ENCODE assay signal across 8 cellular contexts in genomic region chr19:55452381-55453325, GRCh38. TPM values are rescaled to one million over a fixed set of nuclear protein-coding genes. Genes with fewer than 3 reads are reported as not detected.
DNase-seq lines count a peak whose midpoint lies in the region; ATAC-seq and TF ChIP-seq lines count a peak whose summit lies in the region.

No MANE protein-coding gene starts in this region.

- TF ChIP-seq CTCF in gastroesophageal sphincter (IDR thresholded peaks at IDR 0.05) = no peak

- H3K4me1 ChIP-seq in gastroesophageal sphincter (peaks cover 0 to 25% (median 14%) of the 10 kb centered on the region in 3 donors), neuronal stem cell (ENCODE audit: control insufficient read depth in 2 of 2, insufficient read depth in 1 of 2, low read depth in 1 of 2, low read length in 2 of 2) (peaks cover 8 to 18% of the 10 kb centered on the region in 2 donors)

- peak; percentile 75 for DNase-seq in activated effector memory CD4-positive, alpha-beta T cell treated with anti-CD3 and anti-CD28 coated beads, Interleukin-2, amount 50 U/mL, for 16 hours
- DNase-seq in activated effector memory CD4-positive, alpha-beta T cell treated with Interleukin-2 at 50 U/mL for 16 hours = no peak
- DNase-seq in NCI-H524 treated with DMSO at 0.1 percent for 48 hours (lab: John Stamatoyannopoulos, UW) = peak; percentile 87
- DNase-seq in activated naive CD4-positive, alpha-beta T cell treated with anti-CD3 and anti-CD28 coated beads for 36 hours = peak; percentile 23
- DNase-seq in neuronal stem cell (ENCODE audit: low spot score) = peak; percentile 92
- no peak for DNase-seq in GF-D8 (lab: John Stamatoyannopoulos, UW)
- no peak for DNase-seq in KG1 (lab: John Stamatoyannopoulos, UW)

- no peak for TF ChIP-seq EP300 in gastroesophageal sphincter (IDR thresholded peaks at IDR 0.05)

- TF ChIP-seq POLR2A in gastroesophageal sphincter (IDR thresholded peaks at IDR 0.05) = no peak

- H3K4me1 Mint-ChIP-seq in activated naive CD4-positive, alpha-beta T cell treated with anti-CD3 and anti-CD28 coated beads for 36 hours (ENCODE audit: low read depth) = peaks cover 12% of the 10 kb centered on the region

- H3K27ac Mint-ChIP-seq in activated naive CD4-positive, alpha-beta T cell treated with anti-CD3 and anti-CD28 coated beads for 36 hours = no peak overlapping the region

- H2BK12ac ChIP-seq in neuronal stem cell (ENCODE audit: low read length) = no peak overlapping the region

- H3K18ac ChIP-seq in neuronal stem cell (ENCODE audit: low read length) = peak overlapping the region; percentile 85

- CTCF ChIA-PET in activated naive CD4-positive, alpha-beta T cell treated with anti-CD3 and anti-CD28 coated beads for 36 hours (lab: Charles Lee) = interaction anchor here (1.1 to 2.2 kb wide), 5 partner anchors 15 to 312 kb away, joined by 3 to 7 read pairs (median 4); partner anchors contain the start of gene HSPBP1

- peak overlapping the region; percentile 67 for H2BK15ac ChIP-seq in neuronal stem cell (ENCODE audit: low read length)

- peaks cover 0 to 26% of the 10 kb centered on the region in 2 donors for H3K36me3 ChIP-seq in gastroesophageal sphincter
- peaks cover 0 to 12% of the 10 kb centered on the region in 2 donors for H3K36me3 ChIP-seq in neuronal stem cell (replicated peaks in 1 of 2; ENCODE audit: control insufficient read depth in 2 of 2, insufficient read depth in 2 of 2, low read length in 2 of 2)

- peak overlapping the region; percentile 96 for H3K4me2 ChIP-seq in neuronal stem cell (ENCODE audit: insufficient read depth, low read length, poor library complexity, severe bottlenecking)

- H3K27ac ChIP-seq in gastroesophageal sphincter (no peak overlapping the region), neuronal stem cell (replicated peaks; ENCODE audit: low read length) (no peak overlapping the region)

- H3K4ac ChIP-seq in neuronal stem cell (ENCODE audit: low read length) = no peak overlapping the region

- peaks cover 41% of the 10 kb centered on the region for H3K27me3 ChIP-seq in gastroesophageal sphincter
- H3K27me3 ChIP-seq in neuronal stem cell (ENCODE audit: control insufficient read depth in 3 of 3, insufficient read depth in 3 of 3, low read depth in 1 of 3, low read length in 3 of 3) = peaks cover 6 to 44% (median 9%) of the 10 kb centered on the region in 3 experiments

- intact Hi-C loops in activated naive CD4-positive, alpha-beta T cell treated with anti-CD3 and anti-CD28 coated beads for 36 hours (cut with micrococcal nuclease) = no loop called here

- no peak overlapping the region for H4K91ac ChIP-seq in neuronal stem cell (ENCODE audit: low read depth, low read length, poor library complexity)

- H2BK5ac ChIP-seq in neuronal stem cell (ENCODE audit: low read length) = no peak overlapping the region

- no peak overlapping the region for H2BK120ac ChIP-seq in neuronal stem cell (ENCODE audit: low read depth, low read length)

- no peak overlapping the region for H3K23ac ChIP-seq in neuronal stem cell (ENCODE audit: low read depth, low read length, poor library complexity)

- H2AFZ ChIP-seq in neuronal stem cell (ENCODE audit: low read length) = peak overlapping the region; percentile 92

- no peak overlapping the region for H3K14ac ChIP-seq in neuronal stem cell (ENCODE audit: low read length)

- H3K36me3 Mint-ChIP-seq in activated naive CD4-positive, alpha-beta T cell treated with anti-CD3 and anti-CD28 coated beads for 36 hours (ENCODE audit: low read depth) = peaks cover 17% of the 10 kb centered on the region

- peak overlapping the region in 1 of 2 donors; percentile 33 for H3K4me3 ChIP-seq in gastroesophageal sphincter
- peak overlapping the region; percentile 56 to 71 for H3K4me3 ChIP-seq in neuronal stem cell (ENCODE audit: low read length in 2 of 2)

- 0% methylated on average over 5 of the region's 56 CpGs; no CpG with 5 or more reads in 1 of the 2 donors for WGBS in gastroesophageal sphincter (ENCODE audit: low coverage in 1 of 2), 2 donors
- no CpG with 5 or more reads among the region's 56 CpGs for WGBS in neuronal stem cell (ENCODE audit: extremely low coverage in 2 of 2, insufficient read length in 2 of 2, insufficient replicate concordance in 1 of 2), 2 donors

- no peaks in the 10 kb centered on the region for H3K9me3 Mint-ChIP-seq in activated naive CD4-positive, alpha-beta T cell treated with anti-CD3 and anti-CD28 coated beads for 36 hours

- H3K79me1 ChIP-seq in neuronal stem cell (ENCODE audit: low read depth, low read length) = peaks cover 2% of the 10 kb centered on the region

- peak overlapping the region; percentile 63 for H2AK5ac ChIP-seq in neuronal stem cell (ENCODE audit: low read depth, low read length)

- peaks cover 27% of the 10 kb centered on the region for H3K27me3 Mint-ChIP-seq in activated naive CD4-positive, alpha-beta T cell treated with anti-CD3 and anti-CD28 coated beads for 36 hours (ENCODE audit: low read depth)

- peak; percentile 79 for ATAC-seq in gastroesophageal sphincter

- H3K4me3 Mint-ChIP-seq in activated naive CD4-positive, alpha-beta T cell treated with anti-CD3 and anti-CD28 coated beads for 36 hours = no peak overlapping the region

- H3K9me3 ChIP-seq in gastroesophageal sphincter (no peaks in the 10 kb centered on the region), neuronal stem cell (replicated peaks in 1 of 2; ENCODE audit: control insufficient read depth in 2 of 2, insufficient read depth in 1 of 2, low read depth in 1 of 2, low read length in 2 of 2) (peaks cover 0 to 2% of the 10 kb centered on the region in 2 donors)

- peak overlapping the region; percentile 92 for H3K9ac ChIP-seq in neuronal stem cell (ENCODE audit: low read depth, low read length, poor library complexity)

- H4K8ac ChIP-seq in neuronal stem cell (ENCODE audit: low read depth, low read length) = no peak overlapping the region

RNA-seq across cellular contexts. Expression of gene ISOC2, which starts 8.8 kb away (rescaled TPM):
- total RNA-seq in activated naive CD4-positive, alpha-beta T cell treated with anti-CD3 and anti-CD28 coated beads for 36 hours = 10 to 100 TPM; 18.6 to 20.5 TPM
- 10 to 100 TPM; 39.0 to 78.5 (median 63.8) TPM for total RNA-seq in gastroesophageal sphincter
- polyA plus RNA-seq in neuronal stem cell (2013, experiment 1 of 2) = 26.8 TPM
- 26.2 TPM for polyA plus RNA-seq in neuronal stem cell (2013, experiment 2 of 2)

RNA-seq across cellular contexts. Expression of gene SHISA7, which starts 9.6 kb away (rescaled TPM):
- not detected for total RNA-seq in activated naive CD4-positive, alpha-beta T cell treated with anti-CD3 and anti-CD28 coated beads for 36 hours
- not detected for total RNA-seq in gastroesophageal sphincter
- 0.33 TPM for polyA plus RNA-seq in neuronal stem cell (2013, experiment 1 of 2)
- 0.30 TPM for polyA plus RNA-seq in neuronal stem cell (2013, experiment 2 of 2)

RNA-seq across cellular contexts. Expression of gene C19orf85, which starts 11.9 kb away (rescaled TPM):
- not detected for total RNA-seq in activated naive CD4-positive, alpha-beta T cell treated with anti-CD3 and anti-CD28 coated beads for 36 hours
- total RNA-seq in gastroesophageal sphincter = not detected
- 2.1 TPM for polyA plus RNA-seq in neuronal stem cell (2013, experiment 1 of 2)
- 2.3 TPM for polyA plus RNA-seq in neuronal stem cell (2013, experiment 2 of 2)

RNA-seq across cellular contexts. Expression of gene ZNF628, which starts 23.8 kb away (rescaled TPM):
- total RNA-seq in activated naive CD4-positive, alpha-beta T cell treated with anti-CD3 and anti-CD28 coated beads for 36 hours = 1 to 10 TPM; 6.0 to 6.1 TPM
- total RNA-seq in gastroesophageal sphincter = 10 to 100 TPM in 1 of 4 donors, 1 to 10 TPM in 3; 2.4 to 13.0 (median 4.9) TPM
- polyA plus RNA-seq in neuronal stem cell (2013, experiment 1 of 2) = 8.4 TPM
- polyA plus RNA-seq in neuronal stem cell (2013, experiment 2 of 2) = 8.7 TPM

RNA-seq across cellular contexts. Expression of gene NAT14, which starts 32.3 kb away (rescaled TPM):
- 1 to 10 TPM; 7.6 to 8.0 TPM for total RNA-seq in activated naive CD4-positive, alpha-beta T cell treated with anti-CD3 and anti-CD28 coated beads for 36 hours
- 10 to 100 TPM in 1 of 4 donors, 1 to 10 TPM in 3; 7.4 to 14.0 (median 7.9) TPM for total RNA-seq in gastroesophageal sphincter
- polyA plus RNA-seq in neuronal stem cell (2013, experiment 1 of 2) = 117 TPM
- polyA plus RNA-seq in neuronal stem cell (2013, experiment 2 of 2) = 115 TPM

Comparison
In these comparisons a context has a peak if more than half of its experiments do, and no peak if none do; other contexts are left out.
1. DNase-seq: peak in activated effector memory CD4-positive, alpha-beta T cell treated with anti-CD3 and anti-CD28 coated beads, Interleukin-2, amount 50 U/mL, for 16 hours (single experiment), NCI-H524 treated with DMSO at 0.1 percent for 48 hours (single experiment), activated naive CD4-positive, alpha-beta T cell treated with anti-CD3 and anti-CD28 coated beads for 36 hours (single experiment) and neuronal stem cell (single experiment); none in activated effector memory CD4-positive, alpha-beta T cell treated with Interleukin-2 at 50 U/mL for 16 hours (single experiment), GF-D8 (single experiment) and KG1 (single experiment).